ENCODE assay signal across 9 cellular contexts in genomic region chr3:12999147-13000140, GRCh38.
DNase-seq lines count a peak whose midpoint lies in the region; ATAC-seq and TF ChIP-seq lines count a peak whose summit lies in the region.
"Had no signal": no experiment of that assay in that cellular context is flagged by ENCODE, and none has a peak within 500 bp of the region (broad histone marks: within the 10 kb centered on the region; RNA-seq: fewer than 3 reads in every experiment).

No MANE protein-coding gene starts in this region.

- H4K8ac ChIP-seq in neuronal stem cell (ENCODE audit: low read depth, low read length), result no peak overlapping the region

- H3K9ac ChIP-seq in colonic mucosa (ENCODE audit: low read depth in 2 of 2, low read length in 2 of 2) (peak overlapping the region in 1 of 2 donors; percentile 15), neuronal stem cell (ENCODE audit: low read depth, low read length, poor library complexity) (no peak overlapping the region)

- TF ChIP-seq CTCF in colonic mucosa (IDR thresholded peaks at IDR 0.05), result no peak
- no peak for TF ChIP-seq CTCF in prostate gland (IDR thresholded peaks at IDR 0.05)
- no peak for TF ChIP-seq CTCF in foreskin keratinocyte (conservative IDR thresholded peaks at IDR 0.05)

- H3K4ac ChIP-seq in neuronal stem cell (ENCODE audit: low read length), result no peak overlapping the region

- H2BK120ac ChIP-seq in neuronal stem cell (ENCODE audit: low read depth, low read length), result no peak overlapping the region

- no peak for TF ChIP-seq POLR2A in prostate gland (IDR thresholded peaks at IDR 0.05)

- no peak overlapping the region for H3K18ac ChIP-seq in neuronal stem cell (ENCODE audit: low read length)

- in situ Hi-C loops in G401 (cut with HindIII; ENCODE audit: low sequenced_read_pairs), result no loop called here

- H3K27ac Mint-ChIP-seq in IgD-negative memory B cell, result peak overlapping the region; percentile 84 to 96 (median 96)
- H3K27ac Mint-ChIP-seq in activated CD8-positive, alpha-beta T cell treated with anti-CD3 and anti-CD28 coated beads, Interleukin-2, amount 10 ng/mL, durations not matched to agents 7 days and 5 days, result no peak overlapping the region

- ATAC-seq in GM21381 (IDR thresholded peaks at IDR 0.05; ENCODE audit: unreplicated experiment) (peak; percentile 46), foreskin keratinocyte (no peak)
- no peak for ATAC-seq in activated CD8-positive, alpha-beta T cell treated with anti-CD3 and anti-CD28 coated beads, Interleukin-2, amount 10 ng/mL, durations not matched to agents 7 days and 5 days
- ATAC-seq: Panc1 had no signal

- H3K36me3 Mint-ChIP-seq in IgD-negative memory B cell, result peaks cover 10% of the 10 kb centered on the region
- H3K36me3 Mint-ChIP-seq in activated CD8-positive, alpha-beta T cell treated with anti-CD3 and anti-CD28 coated beads, Interleukin-2, amount 10 ng/mL, durations not matched to agents 7 days and 5 days (ENCODE audit: low read depth), result peaks cover 64% of the 10 kb centered on the region

- H3K9me3 Mint-ChIP-seq in IgD-negative memory B cell, result no peaks in the 10 kb centered on the region
- no peaks in the 10 kb centered on the region for H3K9me3 Mint-ChIP-seq in activated CD8-positive, alpha-beta T cell treated with anti-CD3 and anti-CD28 coated beads, Interleukin-2, amount 10 ng/mL, durations not matched to agents 7 days and 5 days (ENCODE audit: insufficient read depth)

- H2AK5ac ChIP-seq in neuronal stem cell (ENCODE audit: low read depth, low read length), result no peak overlapping the region

- peaks cover 64 to 73% (median 66%) of the 10 kb centered on the region in 3 donors for H3K4me1 Mint-ChIP-seq in IgD-negative memory B cell
- H3K4me1 Mint-ChIP-seq in activated CD8-positive, alpha-beta T cell treated with anti-CD3 and anti-CD28 coated beads, Interleukin-2, amount 10 ng/mL, durations not matched to agents 7 days and 5 days (ENCODE audit: low read depth), result peaks cover 56% of the 10 kb centered on the region

- no peak overlapping the region for H2AFZ ChIP-seq in neuronal stem cell (ENCODE audit: low read length)

- H3K4me1 ChIP-seq in colonic mucosa, result no peaks in the 10 kb centered on the region
- H3K4me1 ChIP-seq in prostate gland (replicated peaks), result no peaks in the 10 kb centered on the region
- H3K4me1 ChIP-seq in foreskin keratinocyte, result no peaks in the 10 kb centered on the region
- H3K4me1 ChIP-seq in neuronal stem cell (ENCODE audit: control insufficient read depth in 2 of 2, insufficient read depth in 1 of 2, low read depth in 1 of 2, low read length in 2 of 2), result peaks cover 10 to 19% of the 10 kb centered on the region in 2 donors

- 68% methylated on average over 14 of the region's 14 CpGs for WGBS in prostate gland
- WGBS in neuronal stem cell (ENCODE audit: extremely low coverage in 2 of 2, insufficient read length in 2 of 2, insufficient replicate concordance in 1 of 2), 2 donors, result no CpG with 5 or more reads among the region's 14 CpGs

- H3K27me3 Mint-ChIP-seq in IgD-negative memory B cell, result no peaks in the 10 kb centered on the region
- H3K27me3 Mint-ChIP-seq in activated CD8-positive, alpha-beta T cell treated with anti-CD3 and anti-CD28 coated beads, Interleukin-2, amount 10 ng/mL, durations not matched to agents 7 days and 5 days (ENCODE audit: low read depth), result no peaks in the 10 kb centered on the region

- H3K14ac ChIP-seq in neuronal stem cell (ENCODE audit: low read length), result no peak overlapping the region

- H2BK5ac ChIP-seq in neuronal stem cell (ENCODE audit: low read length), result no peak overlapping the region

- CTCF ChIA-PET in activated CD8-positive, alpha-beta T cell treated with anti-CD3 and anti-CD28 coated beads, Interleukin-2, amount 10 ng/mL, durations not matched to agents 7 days and 5 days (lab: Charles Lee), result interaction anchor here (0.6 to 2.5 kb wide), 6 partner anchors 12 to 119 kb away, joined by 3 to 10 read pairs (median 4); no protein-coding TSS in a partner anchor

- H3K27me3 ChIP-seq in colonic mucosa (no peaks in the 10 kb centered on the region), prostate gland (replicated peaks; ENCODE audit: insufficient read depth) (no peaks in the 10 kb centered on the region), foreskin keratinocyte (peaks cover 61% of the 10 kb centered on the region), neuronal stem cell (ENCODE audit: control insufficient read depth in 3 of 3, insufficient read depth in 3 of 3, low read depth in 1 of 3, low read length in 3 of 3) (no peaks in the 10 kb centered on the region)

- H3K27ac ChIP-seq in colonic mucosa (peak overlapping the region; percentile 73), prostate gland (no peak overlapping the region), foreskin keratinocyte (no peak overlapping the region), neuronal stem cell (replicated peaks; ENCODE audit: low read length) (no peak overlapping the region)

- DNase-seq in colonic mucosa, result peak; percentile 95
- peak; percentile 22 for DNase-seq in prostate gland (ENCODE audit: low spot score)
- no peak for DNase-seq in foreskin keratinocyte
- DNase-seq in neuronal stem cell (ENCODE audit: low spot score), result no peak
- no peak for DNase-seq in activated CD8-positive, alpha-beta T cell treated with anti-CD3 and anti-CD28 coated beads, Interleukin-2, amount 10 ng/mL, durations not matched to agents 7 days and 5 days
- DNase-seq in G401 (ENCODE audit: low spot score), result no peak

- no peak overlapping the region for H4K91ac ChIP-seq in neuronal stem cell (ENCODE audit: low read depth, low read length, poor library complexity)

- no peak overlapping the region for H2BK12ac ChIP-seq in neuronal stem cell (ENCODE audit: low read length)

- POLR2A ChIA-PET in activated CD8-positive, alpha-beta T cell treated with anti-CD3 and anti-CD28 coated beads, Interleukin-2, amount 10 ng/mL, durations not matched to agents 7 days and 5 days (lab: Charles Lee), result interaction anchor here (1.1 kb wide), 1 partner anchor 14 kb away, joined by 3 read pairs; no protein-coding TSS in a partner anchor

- H3K4me3 ChIP-seq in colonic mucosa, result no peak overlapping the region
- H3K4me3 ChIP-seq in prostate gland, result no peak overlapping the region
- H3K4me3 ChIP-seq in neuronal stem cell (ENCODE audit: low read length in 2 of 2), result no peak overlapping the region

- H3K9me3 ChIP-seq in colonic mucosa (no peaks in the 10 kb centered on the region), prostate gland (no peaks in the 10 kb centered on the region), neuronal stem cell (replicated peaks in 1 of 2; ENCODE audit: control insufficient read depth in 2 of 2, insufficient read depth in 1 of 2, low read depth in 1 of 2, low read length in 2 of 2) (no peaks in the 10 kb centered on the region)

- H3K36me3 ChIP-seq in colonic mucosa, result no peaks in the 10 kb centered on the region
- H3K36me3 ChIP-seq in prostate gland, result no peaks in the 10 kb centered on the region
- H3K36me3 ChIP-seq in neuronal stem cell (replicated peaks in 1 of 2; ENCODE audit: control insufficient read depth in 2 of 2, insufficient read depth in 2 of 2, low read length in 2 of 2), result no peaks in the 10 kb centered on the region

- H3K4me2 ChIP-seq in neuronal stem cell (ENCODE audit: insufficient read depth, low read length, poor library complexity, severe bottlenecking), result no peak overlapping the region

- H3K23ac ChIP-seq in neuronal stem cell (ENCODE audit: low read depth, low read length, poor library complexity), result no peak overlapping the region

- H2BK15ac ChIP-seq in neuronal stem cell (ENCODE audit: low read length), result no peak overlapping the region

- H3K79me1 ChIP-seq in neuronal stem cell (ENCODE audit: low read depth, low read length), result peaks cover 2% of the 10 kb centered on the region

- peak overlapping the region in 3 of 4 donors; percentile 65 to 82 (median 71) for H3K4me3 Mint-ChIP-seq in IgD-negative memory B cell
- no peak overlapping the region for H3K4me3 Mint-ChIP-seq in activated CD8-positive, alpha-beta T cell treated with anti-CD3 and anti-CD28 coated beads, Interleukin-2, amount 10 ng/mL, durations not matched to agents 7 days and 5 days

- intact Hi-C loops in colonic mucosa (cut with DNase I) (no loop called here), prostate gland (cut with DNase I) (loop anchor here (5.0 kb wide), 1 partner anchor 132 kb away; no protein-coding TSS in a partner anchor)

Comparison
In these comparisons a context has a peak if more than half of its experiments do, and no peak if none do; other contexts are left out.
1. DNase-seq: peak in colonic mucosa (single experiment) and prostate gland (single experiment); none in foreskin keratinocyte (0 of 2), neuronal stem cell (single experiment), activated CD8-positive, alpha-beta T cell treated with anti-CD3 and anti-CD28 coated beads, Interleukin-2, amount 10 ng/mL, durations not matched to agents 7 days and 5 days (single experiment) and G401 (single experiment).